Comparison of ENCODE assay signal across 9 cellular contexts in genomic region chr12:19382111-19382526, GRCh38. TPM values are rescaled to one million over a fixed set of nuclear protein-coding genes. Genes with fewer than 3 reads are reported as not detected.
DNase-seq lines count a peak whose midpoint lies in the region; ATAC-seq and TF ChIP-seq lines count a peak whose summit lies in the region.
"Had no signal": no experiment of that assay in that cellular context is flagged by ENCODE, and none has a peak within 500 bp of the region (broad histone marks: within the 10 kb centered on the region; RNA-seq: fewer than 3 reads in every experiment).

No MANE protein-coding gene starts in this region.

- H3K4me3 Mint-ChIP-seq in MCF 10A (ENCODE audit: unreplicated experiment): no peak overlapping the region
- H3K4me3 Mint-ChIP-seq in effector memory CD8-positive, alpha-beta T cell: no peak overlapping the region

- no TSS peak for BruUV-seq in MCF 10A (replicated peaks; lab: Mats Ljungman, UMichigan)

- no peaks in the 10 kb centered on the region for H3K27me3 ChIP-seq in breast epithelium

- intact Hi-C loops in MCF 10A (cut with micrococcal nuclease): no loop called here
- intact Hi-C loops in breast epithelium (cut with DNase I; ENCODE audit: low total_unique reads): no loop called here

- peaks cover 28% of the 10 kb centered on the region for H3K36me3 Mint-ChIP-seq in MCF 10A (ENCODE audit: insufficient read depth, unreplicated experiment)
- no peaks in the 10 kb centered on the region for H3K36me3 Mint-ChIP-seq in effector memory CD8-positive, alpha-beta T cell (ENCODE audit: insufficient read depth)

- ATAC-seq in HG02938 (IDR thresholded peaks at IDR 0.05; ENCODE audit: unreplicated experiment): peak; percentile 97
- ATAC-seq in effector memory CD8-positive, alpha-beta T cell (replicated peaks): peak; percentile 78

- DNase-seq in MCF 10A (ENCODE audit: unreplicated experiment) (peak; percentile 76), breast epithelium (ENCODE audit: low spot score in 2 of 2) (no peak), SK-MEL-5 (ENCODE audit: low read depth, low spot score) (peak; percentile 39), NCI-H1092 treated with DMSO at 0.1 percent for 48 hours (lab: John Stamatoyannopoulos, UW) (no peak), foreskin melanocyte (no peak)
- DNase-seq in effector memory CD8-positive, alpha-beta T cell: no peak
- peak; percentile 36 for DNase-seq in stimulated activated CD4-positive, alpha-beta T cell treated with anti-CD3 and anti-CD28 coated beads, Interleukin-12 subunit alpha, Interleukin-12 subunit beta, amount 100 ng/mL, for 4 hours

- CTCF ChIA-PET in MCF 10A (lab: Yijun Ruan, JAX): interaction anchor here (0.6 to 1.1 kb wide), 2 partner anchors 16 to 149 kb away, joined by 3 to 5 read pairs; no protein-coding TSS in a partner anchor

- no peaks in the 10 kb centered on the region for H3K27me3 Mint-ChIP-seq in MCF 10A (ENCODE audit: insufficient read depth, unreplicated experiment)
- no peaks in the 10 kb centered on the region for H3K27me3 Mint-ChIP-seq in effector memory CD8-positive, alpha-beta T cell

- H3K4me1 ChIP-seq in breast epithelium: no peaks in the 10 kb centered on the region
- H3K4me1 ChIP-seq: Caco-2 had no signal

- POLR2A ChIA-PET in MCF 10A (lab: Yijun Ruan, JAX): interaction anchor here (1.3 to 2.2 kb wide), 4 partner anchors 34 to 101 kb away, joined by 3 to 7 read pairs (median 6); no protein-coding TSS in a partner anchor

- no peak overlapping the region for H3K4me3 ChIP-seq in breast epithelium

- TF ChIP-seq CTCF in MCF 10A (IDR thresholded peaks at IDR 0.05; ENCODE audit: unreplicated experiment): no peak
- TF ChIP-seq CTCF in breast epithelium (IDR thresholded peaks at IDR 0.05): no peak

- in situ Hi-C loops in SK-MEL-5 (cut with HindIII; ENCODE audit: low pct_unique_long_range_greater_than_20kb, low sequenced_read_pairs): no loop called here

- TF ChIP-seq POLR2A in breast epithelium (IDR thresholded peaks at IDR 0.05): no peak

- no peaks in the 10 kb centered on the region for H3K9me3 Mint-ChIP-seq in MCF 10A (ENCODE audit: unreplicated experiment)
- H3K9me3 Mint-ChIP-seq in effector memory CD8-positive, alpha-beta T cell: no peaks in the 10 kb centered on the region

- no peaks in the 10 kb centered on the region for H3K36me3 ChIP-seq in breast epithelium

- no peak overlapping the region for H3K27ac ChIP-seq in breast epithelium

- H3K9me3 ChIP-seq in breast epithelium: no peaks in the 10 kb centered on the region
- H3K9me3 ChIP-seq: Caco-2 had no signal

- H3K27ac Mint-ChIP-seq in MCF 10A (ENCODE audit: low read depth, unreplicated experiment): peak overlapping the region; percentile 46
- no peak overlapping the region for H3K27ac Mint-ChIP-seq in effector memory CD8-positive, alpha-beta T cell

- H3K4me1 Mint-ChIP-seq in MCF 10A (ENCODE audit: insufficient read depth, unreplicated experiment): no peaks in the 10 kb centered on the region
- H3K4me1 Mint-ChIP-seq in effector memory CD8-positive, alpha-beta T cell (ENCODE audit: low read depth in 2 of 2): no peaks in the 10 kb centered on the region

RNA-seq across cellular contexts. Expression of gene AEBP2, which starts 57.2 kb away (rescaled TPM):
- total RNA-seq in MCF 10A (2022): 41.0 and 49.2 TPM in 2 replicates
- total RNA-seq in breast epithelium: 10 to 100 TPM; 38.2 to 50.3 (median 42.0) TPM
- total RNA-seq in SK-MEL-5 (2014; rRNA removed; shearing (Covaris generic)): 15.5 and 18.9 TPM in 2 replicates
- 16.5 and 28.2 TPM in 2 replicates for polyA plus RNA-seq in SK-MEL-5 (2015; cell fraction: cytosol; rRNA removed)
- polyA plus RNA-seq in SK-MEL-5 (2015; cell fraction: nucleus; rRNA removed): 16.0 and 19.7 TPM in 2 replicates

Comparison
In these comparisons a context has a peak if more than half of its experiments do, and no peak if none do; other contexts are left out.
1. DNase-seq: peak in MCF 10A (single experiment), SK-MEL-5 (single experiment) and stimulated activated CD4-positive, alpha-beta T cell treated with anti-CD3 and anti-CD28 coated beads, Interleukin-12 subunit alpha, Interleukin-12 subunit beta, amount 100 ng/mL, for 4 hours (single experiment); none in breast epithelium (0 of 2), effector memory CD8-positive, alpha-beta T cell (0 of 3), NCI-H1092 treated with DMSO at 0.1 percent for 48 hours (single experiment) and foreskin melanocyte (single experiment).